In the genomic region with DNA sequence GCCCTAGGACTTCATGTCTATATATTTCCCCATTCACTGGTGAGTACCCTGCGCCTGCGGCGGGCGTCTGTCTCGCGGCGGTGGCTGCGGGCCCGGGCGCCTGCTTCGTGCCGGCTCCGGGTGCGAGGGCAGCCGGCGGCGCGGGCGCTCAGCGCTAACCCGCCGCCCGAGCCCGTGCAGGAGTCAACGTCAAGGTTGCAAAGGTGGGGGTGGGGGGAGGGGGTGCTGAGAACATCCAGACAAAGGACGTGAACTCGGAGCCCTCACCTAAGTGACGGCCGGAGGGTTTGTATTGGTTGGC, we compare ENCODE assay signal across 8 cellular contexts. TPM values are rescaled to one million over a fixed set of nuclear protein-coding genes. Genes with fewer than 3 reads are reported as not detected.
DNase-seq lines count a peak whose midpoint lies in the region; ATAC-seq and TF ChIP-seq lines count a peak whose summit lies in the region.

No MANE protein-coding gene starts in this region.

- H3K36me3 Mint-ChIP-seq in T-helper 2 cell treated with Interferon-gamma antibody and Interleukin-4, amounts not matched to agents 5 μg/mL and 100 μg/mL, for 36 hours (ENCODE audit: low read depth): peaks cover 24% of the 10 kb centered on the region

- H3K4me3 Mint-ChIP-seq in T-helper 2 cell treated with Interferon-gamma antibody and Interleukin-4, amounts not matched to agents 5 μg/mL and 100 μg/mL, for 36 hours: peak overlapping the region; percentile 83

- no peak for TF ChIP-seq CTCF in BE2C (IDR thresholded peaks at IDR 0.05; ENCODE audit: low read depth, low read length)

- peak overlapping the region; percentile 98 for H3K23ac ChIP-seq in neuronal stem cell (ENCODE audit: low read depth, low read length, poor library complexity)

- no peaks in the 10 kb centered on the region for H3K9me3 Mint-ChIP-seq in T-helper 2 cell treated with Interferon-gamma antibody and Interleukin-4, amounts not matched to agents 5 μg/mL and 100 μg/mL, for 36 hours

- 0% methylated on average over 29 of the region's 29 CpGs for WGBS in esophagus, 2 donors
- no CpG with 5 or more reads among the region's 29 CpGs for WGBS in neuronal stem cell (ENCODE audit: extremely low coverage in 2 of 2, insufficient read length in 2 of 2, insufficient replicate concordance in 1 of 2), 2 donors

- H3K27ac ChIP-seq in esophagus (ENCODE audit: low read depth in 2 of 2, low read length in 1 of 2): peak overlapping the region; percentile 80 to 86
- H3K27ac ChIP-seq in neuronal stem cell (replicated peaks; ENCODE audit: low read length): no peak overlapping the region

- H4K91ac ChIP-seq in neuronal stem cell (ENCODE audit: low read depth, low read length, poor library complexity): no peak overlapping the region

- no peak overlapping the region for H2AK5ac ChIP-seq in neuronal stem cell (ENCODE audit: low read depth, low read length)

- H3K4me3 ChIP-seq in BE2C (ENCODE audit: low read depth, low read length): peak overlapping the region; percentile 74
- H3K4me3 ChIP-seq in HAP-1: peak overlapping the region; percentile 86
- peak overlapping the region; percentile 49 to 64 for H3K4me3 ChIP-seq in esophagus (ENCODE audit: low read depth in 1 of 2, low read length in 2 of 2)
- peak overlapping the region; percentile 63 to 84 for H3K4me3 ChIP-seq in neuronal stem cell (ENCODE audit: low read length in 2 of 2)

- H3K4me1 ChIP-seq in BE2C (no peaks in the 10 kb centered on the region), HAP-1 (peaks cover 9% of the 10 kb centered on the region), esophagus (ENCODE audit: control insufficient read depth in 2 of 2, insufficient read depth in 2 of 2, low read length in 1 of 2) (peaks cover 3 to 6% of the 10 kb centered on the region in 2 donors), neuronal stem cell (ENCODE audit: control insufficient read depth in 2 of 2, insufficient read depth in 1 of 2, low read depth in 1 of 2, low read length in 2 of 2) (peaks cover 0 to 13% of the 10 kb centered on the region in 2 donors)

- H3K4me1 Mint-ChIP-seq in T-helper 2 cell treated with Interferon-gamma antibody and Interleukin-4, amounts not matched to agents 5 μg/mL and 100 μg/mL, for 36 hours (ENCODE audit: low read depth): peaks cover 55% of the 10 kb centered on the region

- H2BK12ac ChIP-seq in neuronal stem cell (ENCODE audit: low read length): no peak overlapping the region

- H3K27me3 ChIP-seq in BE2C (peaks cover 20% of the 10 kb centered on the region), HAP-1 (ENCODE audit: low read depth) (no peaks in the 10 kb centered on the region), esophagus (ENCODE audit: control insufficient read depth in 1 of 2, insufficient read depth in 2 of 2, low read length in 2 of 2) (no peaks in the 10 kb centered on the region), neuronal stem cell (ENCODE audit: control insufficient read depth in 3 of 3, insufficient read depth in 3 of 3, low read depth in 1 of 3, low read length in 3 of 3) (peaks cover 0 to 50% (median 23%) of the 10 kb centered on the region in 3 experiments)

- H3K4ac ChIP-seq in neuronal stem cell (ENCODE audit: low read length): peak overlapping the region; percentile 84

- H3K79me1 ChIP-seq in neuronal stem cell (ENCODE audit: low read depth, low read length): no peaks in the 10 kb centered on the region

- no peak overlapping the region for H4K8ac ChIP-seq in neuronal stem cell (ENCODE audit: low read depth, low read length)

- H2AFZ ChIP-seq in neuronal stem cell (ENCODE audit: low read length): peak overlapping the region; percentile 98

- peak overlapping the region; percentile 76 for H3K14ac ChIP-seq in neuronal stem cell (ENCODE audit: low read length)

- H2BK5ac ChIP-seq in neuronal stem cell (ENCODE audit: low read length): no peak overlapping the region

- no peak overlapping the region for H2BK120ac ChIP-seq in neuronal stem cell (ENCODE audit: low read depth, low read length)

- in situ Hi-C loops in HAP-1 (cut with MboI; ENCODE audit: low sequenced_read_pairs): loop anchor here (10.0 kb wide), 1 partner anchor 213 kb away; a partner anchor contains a TSS

- peak overlapping the region; percentile 91 for H3K18ac ChIP-seq in neuronal stem cell (ENCODE audit: low read length)

- no peak for ATAC-seq in GM18867 (IDR thresholded peaks at IDR 0.05; ENCODE audit: unreplicated experiment)

- DNase-seq in BE2C: no peak
- DNase-seq in HAP-1 (ENCODE audit: low spot score in 2 of 2): no peak
- DNase-seq in T-helper 2 cell treated with Interferon-gamma antibody and Interleukin-4, amounts not matched to agents 5 μg/mL and 100 μg/mL, for 36 hours (ENCODE audit: low spot score): no peak
- no peak for DNase-seq in neuronal stem cell (ENCODE audit: low spot score)
- no peak for DNase-seq in NCI-H2029 (lab: John Stamatoyannopoulos, UW)
- DNase-seq in RKO (ENCODE audit: low spot score): no peak

- H2BK15ac ChIP-seq in neuronal stem cell (ENCODE audit: low read length): no peak overlapping the region

- H3K27me3 Mint-ChIP-seq in T-helper 2 cell treated with Interferon-gamma antibody and Interleukin-4, amounts not matched to agents 5 μg/mL and 100 μg/mL, for 36 hours (ENCODE audit: low read depth): peaks cover 10% of the 10 kb centered on the region

- peak overlapping the region; percentile 85 for H3K9ac ChIP-seq in neuronal stem cell (ENCODE audit: low read depth, low read length, poor library complexity)

- H3K9me3 ChIP-seq in BE2C (no peaks in the 10 kb centered on the region), HAP-1 (no peaks in the 10 kb centered on the region), esophagus (ENCODE audit: control insufficient read depth in 2 of 2, insufficient read depth in 1 of 2, low read depth in 1 of 2, low read length in 1 of 2) (no peaks in the 10 kb centered on the region), neuronal stem cell (replicated peaks in 1 of 2; ENCODE audit: control insufficient read depth in 2 of 2, insufficient read depth in 1 of 2, low read depth in 1 of 2, low read length in 2 of 2) (no peaks in the 10 kb centered on the region)

- H3K4me2 ChIP-seq in neuronal stem cell (ENCODE audit: insufficient read depth, low read length, poor library complexity, severe bottlenecking): peak overlapping the region; percentile 100

- H3K27ac Mint-ChIP-seq in T-helper 2 cell treated with Interferon-gamma antibody and Interleukin-4, amounts not matched to agents 5 μg/mL and 100 μg/mL, for 36 hours: peak overlapping the region; percentile 77

- H3K36me3 ChIP-seq in BE2C: no peaks in the 10 kb centered on the region
- H3K36me3 ChIP-seq in HAP-1 (replicated peaks): peaks cover 25% of the 10 kb centered on the region
- H3K36me3 ChIP-seq in esophagus (ENCODE audit: control insufficient read depth in 2 of 2, insufficient read depth in 2 of 2, low read length in 1 of 2): no peaks in the 10 kb centered on the region
- H3K36me3 ChIP-seq in neuronal stem cell (replicated peaks in 1 of 2; ENCODE audit: control insufficient read depth in 2 of 2, insufficient read depth in 2 of 2, low read length in 2 of 2): no peaks in the 10 kb centered on the region

RNA-seq across cellular contexts. Expression of a gene that starts 0.3 kb away (rescaled TPM):
- polyA plus RNA-seq in BE2C (2012; ENCODE audit: insufficient read depth, insufficient read length, low read depth): 9.8 TPM
- polyA plus RNA-seq in esophagus: 1 to 10 TPM; 3.1 to 4.5 TPM
- 20.2 TPM for polyA plus RNA-seq in neuronal stem cell (2013, experiment 1 of 2)
- 18.1 TPM for polyA plus RNA-seq in neuronal stem cell (2013, experiment 2 of 2)
